ENCODE assay signal across 17 cellular contexts in the genomic region with DNA sequence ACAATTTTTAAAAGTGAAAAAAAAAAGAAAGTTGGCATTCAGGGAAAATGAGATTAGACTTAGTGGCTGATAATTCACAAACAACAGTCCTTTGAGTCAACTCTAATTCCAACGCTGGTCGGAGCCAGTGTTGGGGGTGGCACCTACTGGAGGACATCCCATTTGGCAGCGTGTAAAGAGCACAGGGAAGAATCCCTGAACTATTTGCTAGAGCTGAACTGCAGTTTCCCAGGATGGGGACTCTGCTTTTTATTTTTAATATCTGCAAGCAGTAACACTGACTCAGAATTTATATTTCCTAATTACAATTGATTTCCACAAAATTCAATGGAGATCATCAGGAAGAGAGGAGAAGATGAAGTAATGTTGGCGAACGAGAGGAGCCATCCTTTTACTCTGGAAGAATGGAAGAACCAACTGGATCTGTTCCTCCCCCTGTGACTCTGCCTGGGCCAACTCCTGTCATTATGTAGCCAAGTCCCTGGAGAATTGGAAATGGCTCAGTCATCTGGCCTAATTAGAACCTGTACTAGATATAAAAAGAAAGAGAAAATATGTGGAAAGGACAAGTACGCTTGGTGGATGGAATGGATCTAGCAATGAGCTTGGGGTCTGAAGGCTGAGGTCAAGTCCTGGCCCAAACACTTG.
A peak's percentile ranks its signal among the peaks of the same experiment; 100 is the strongest.
DNase-seq lines count a peak whose midpoint lies in the region; ATAC-seq and TF ChIP-seq lines count a peak whose summit lies in the region.
"Had no signal": no experiment of that assay in that cellular context is flagged by ENCODE, and none has a peak within 500 bp of the region (broad histone marks: within the 10 kb centered on the region; RNA-seq: fewer than 3 reads in every experiment).

No MANE protein-coding gene starts in this region.

- H4K20me1 ChIP-seq in BLaER1 treated with 17β-estradiol and CSF1 and Interleukin-3, amounts not matched to agents 10 nM and 100 nM: no peaks in the 10 kb centered on the region

- intact Hi-C loops in esophagus squamous epithelium (cut with DNase I): no loop called here

- no peaks in the 10 kb centered on the region for H3K27me3 ChIP-seq in BLaER1 treated with 17β-estradiol and CSF1 and Interleukin-3, amounts not matched to agents 10 nM and 100 nM
- H3K27me3 ChIP-seq in esophagus squamous epithelium: no peaks in the 10 kb centered on the region
- H3K27me3 ChIP-seq: sigmoid colon, uterus had no signal

- H3K9me3 Mint-ChIP-seq in osteocyte (ENCODE audit: unreplicated experiment): peaks cover 4% of the 10 kb centered on the region
- H3K9me3 Mint-ChIP-seq: IgD-negative memory B cell, neural progenitor cell had no signal

- H3K27ac Mint-ChIP-seq in osteocyte (ENCODE audit: unreplicated experiment): peak overlapping the region; percentile 18
- H3K27ac Mint-ChIP-seq: activated CD8-positive, alpha-beta T cell treated with anti-CD3 and anti-CD28 coated beads, Interleukin-2, amount 10 ng/mL, durations not matched to agents 7 days and 5 days; neural progenitor cell had no signal

- WGBS in esophagus squamous epithelium, 2 donors: 71 to 72% methylated on average over 6 of the region's 6 CpGs

- peaks cover 33% of the 10 kb centered on the region for H3K4me1 Mint-ChIP-seq in osteocyte (ENCODE audit: unreplicated experiment)

- no peak overlapping the region for H3K4me3 Mint-ChIP-seq in osteocyte (ENCODE audit: unreplicated experiment)
- H3K4me3 Mint-ChIP-seq: activated CD8-positive, alpha-beta T cell treated with anti-CD3 and anti-CD28 coated beads, Interleukin-2, amount 10 ng/mL, durations not matched to agents 7 days and 5 days; neural progenitor cell had no signal

- TF ChIP-seq POLR2A in esophagus squamous epithelium (IDR thresholded peaks at IDR 0.05): no peak

- no peak overlapping the region for H3K4me3 ChIP-seq in BLaER1 treated with 17β-estradiol and CSF1 and Interleukin-3, amounts not matched to agents 10 nM and 100 nM
- no peak overlapping the region for H3K4me3 ChIP-seq in esophagus squamous epithelium
- H3K4me3 ChIP-seq: neural progenitor cell, sigmoid colon, uterus had no signal

- ATAC-seq in HG03442 (IDR thresholded peaks at IDR 0.05; ENCODE audit: unreplicated experiment): no peak
- ATAC-seq: activated CD8-positive, alpha-beta T cell treated with anti-CD3 and anti-CD28 coated beads, Interleukin-2, amount 10 ng/mL, durations not matched to agents 7 days and 5 days had no signal

- peaks cover 49 to 56% (median 53%) of the 10 kb centered on the region in 11 experiments for H3K36me3 ChIP-seq in BLaER1 treated with 17β-estradiol and CSF1 and Interleukin-3, amounts not matched to agents 10 nM and 100 nM
- peaks cover 0 to 95% (median 19%) of the 10 kb centered on the region in 3 donors for H3K36me3 ChIP-seq in esophagus squamous epithelium
- H3K36me3 ChIP-seq: neural progenitor cell, uterus had no signal

- peak; percentile 10 for DNase-seq in NCI-H1694 (lab: John Stamatoyannopoulos, UW)
- DNase-seq in esophagus squamous epithelium (lab: John Stamatoyannopoulos, UW): no peak
- DNase-seq in osteocyte (ENCODE audit: extremely low spot score, unreplicated experiment): no peak
- no peak for DNase-seq in AG08395 (ENCODE audit: low spot score)
- no peak for DNase-seq in GM13976 (ENCODE audit: low spot score)
- DNase-seq in stimulated activated CD4-positive, alpha-beta T cell treated with anti-CD3 and anti-CD28 coated beads, Interleukin-1b, Interleukin-23, amount 100 ng/mL, for 48 hours: no peak
- DNase-seq: activated CD8-positive, alpha-beta T cell treated with anti-CD3 and anti-CD28 coated beads, Interleukin-2, amount 10 ng/mL, durations not matched to agents 7 days and 5 days; activated effector memory CD4-positive, alpha-beta T cell treated with Interleukin-2 at 50 U/mL for 16 hours; HCEC 1CT; NCI-H1092 treated with DMSO at 0.1 percent for 48 hours; sigmoid colon; stimulated activated CD4-positive, alpha-beta T cell treated with anti-CD3 and anti-CD28 coated beads, Interleukin-4, amount 100 ng/mL, for 4 hours; uterus had no signal

- H3K27me3 Mint-ChIP-seq in osteocyte (ENCODE audit: unreplicated experiment): no peaks in the 10 kb centered on the region
- H3K27me3 Mint-ChIP-seq: IgD-negative memory B cell had no signal

- peak overlapping the region in 8 of 11 experiments; percentile 51 to 98 (median 92); a peak in 16 of 22 replicates for H3K27ac ChIP-seq in BLaER1 treated with 17β-estradiol and CSF1 and Interleukin-3, amounts not matched to agents 10 nM and 100 nM
- H3K27ac ChIP-seq in esophagus squamous epithelium: peak overlapping the region in 3 of 4 donors; percentile 28 to 71 (median 66)
- H3K27ac ChIP-seq: neural progenitor cell, sigmoid colon, uterus had no signal

- peak overlapping the region in 8 of 11 experiments; percentile 3 to 88 (median 79); a peak in 10 of 22 replicates for H3K9ac ChIP-seq in BLaER1 treated with 17β-estradiol and CSF1 and Interleukin-3, amounts not matched to agents 10 nM and 100 nM
- H3K9ac ChIP-seq: neural progenitor cell had no signal

- H3K9me3 ChIP-seq in BLaER1 treated with 17β-estradiol and CSF1 and Interleukin-3, amounts not matched to agents 10 nM and 100 nM (replicated peaks in 1 of 11): 0 out of 22 replicates have a peak, but pooled peaks cover 0 to 7% (median 0%) of the 10 kb centered on the region in 11 experiments
- no peaks in the 10 kb centered on the region for H3K9me3 ChIP-seq in esophagus squamous epithelium
- H3K9me3 ChIP-seq: sigmoid colon, uterus had no signal

- in situ Hi-C loops in GM13976 (cut with MboI; ENCODE audit: low sequenced_read_pairs, unreplicated experiment): no loop called here

- TF ChIP-seq CTCF in esophagus squamous epithelium (IDR thresholded peaks at IDR 0.05) (no peak), osteocyte (IDR thresholded peaks at IDR 0.05) (no peak), GM13976 (IDR thresholded peaks at IDR 0.05; ENCODE audit: borderline replicate concordance, control extremely low read depth, extremely low read depth, insufficient read depth, missing control alignments) (no peak)

- peak overlapping the region; percentile 77 to 98 (median 93); a peak in 21 of 22 replicates for H3K4me2 ChIP-seq in BLaER1 treated with 17β-estradiol and CSF1 and Interleukin-3, amounts not matched to agents 10 nM and 100 nM
- H3K4me2 ChIP-seq: neural progenitor cell had no signal

- H3K4me1 ChIP-seq in BLaER1 treated with 17β-estradiol and CSF1 and Interleukin-3, amounts not matched to agents 10 nM and 100 nM: peaks cover 53 to 77% (median 58%) of the 10 kb centered on the region in 10 experiments
- H3K4me1 ChIP-seq in esophagus squamous epithelium: peaks cover 8 to 56% (median 27%) of the 10 kb centered on the region in 3 donors
- H3K4me1 ChIP-seq: uterus had no signal

- peaks cover 62% of the 10 kb centered on the region for H3K36me3 Mint-ChIP-seq in osteocyte (ENCODE audit: unreplicated experiment)
